Comparison of ENCODE assay signal across 11 cellular contexts in the genomic region with DNA sequence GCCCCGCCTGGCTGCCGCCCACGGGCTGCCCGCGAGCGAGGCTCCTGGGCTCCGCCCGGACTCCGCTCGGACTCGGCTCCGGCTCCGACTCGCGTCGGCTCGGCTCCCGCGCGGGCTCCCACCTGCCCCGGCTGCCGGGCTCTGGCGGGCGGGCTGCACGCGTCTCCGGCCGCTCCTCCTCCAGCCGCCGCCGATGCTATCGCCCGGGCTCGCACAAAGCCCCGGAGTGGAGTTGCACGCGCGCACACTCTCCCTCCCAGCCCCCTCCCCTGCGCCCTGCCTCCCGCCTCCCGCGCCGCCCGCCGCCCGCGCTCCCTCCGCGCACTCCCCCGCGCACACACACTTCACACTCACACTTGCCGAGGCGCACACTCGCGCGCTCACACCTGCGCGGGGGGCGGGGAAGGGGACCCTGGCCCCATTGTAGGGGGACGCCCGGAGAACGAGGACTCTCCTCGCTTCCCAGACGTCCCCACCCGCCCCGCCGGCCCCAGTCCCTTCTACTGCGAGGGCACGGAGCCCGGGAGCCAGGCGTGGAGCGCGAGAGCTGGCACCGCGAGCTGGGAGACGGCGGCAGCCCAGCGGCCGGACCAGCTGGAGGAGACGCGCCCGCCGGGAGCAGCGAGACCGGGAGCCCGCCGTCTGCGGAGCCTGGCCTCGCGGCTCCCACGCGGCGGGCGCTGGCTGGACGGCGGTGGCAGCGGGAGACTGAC. TPM values are rescaled to one million over a fixed set of nuclear protein-coding genes. Genes with fewer than 3 reads are reported as not detected.
A peak's percentile ranks its signal among the peaks of the same experiment; 100 is the strongest.
DNase-seq lines count a peak whose midpoint lies in the region; TF ChIP-seq lines count a peak whose summit lies in the region.
"Had no signal": no experiment of that assay in that cellular context is flagged by ENCODE, and none has a peak within 500 bp of the region (broad histone marks: within the 10 kb centered on the region; RNA-seq: fewer than 3 reads in every experiment).

Gene GRIK3, minus strand, starts transcription at position 215 of the 713 bp plus-strand sequence. CDS start 407 bp downstream, outside the sequence.

- no peak within 1 kb of the TSS for H3K56ac ChIP-seq in H9 (ENCODE audit: insufficient read length, low read depth, low read length)

- peaks cover 93% of the 10 kb centered on the region for H3K27me3 Mint-ChIP-seq in H9 (ENCODE audit: low read depth)

- no peak within 1 kb of the TSS for H2BK120ac ChIP-seq in H9 (ENCODE audit: low read depth, low read length, poor library complexity, severe bottlenecking)

- no peaks in the 10 kb centered on the region for H3K9me3 Mint-ChIP-seq in H9

- H3K27ac Mint-ChIP-seq in H9, result no peak within 1 kb of the TSS

- peak within 1 kb of the TSS; percentile 51 to 82 for H3K4me3 Mint-ChIP-seq in H9

- H3K9me3 ChIP-seq in H9 (ENCODE audit: control insufficient read depth, low read depth, low read length) (no peaks in the 10 kb centered on the region), SK-N-MC (ENCODE audit: low read depth, low read length) (no peaks in the 10 kb centered on the region)
- H3K9me3 ChIP-seq: SJCRH30 had no signal

- H4K91ac ChIP-seq in H9 (ENCODE audit: insufficient read length, low read depth, low read length), result no peak within 1 kb of the TSS

- no peak within 1 kb of the TSS for H4K8ac ChIP-seq in H9 (replicated peaks; ENCODE audit: insufficient read length, low read depth, low read length)

- no peak within 1 kb of the TSS for H3K23ac ChIP-seq in H9 (ENCODE audit: insufficient read length, low read depth, low read length)

- no peak within 1 kb of the TSS for H3K18ac ChIP-seq in H9 (ENCODE audit: insufficient read length, low read depth, low read length)

- H2BK5ac ChIP-seq in H9 (ENCODE audit: insufficient read length, low read length), result no peak within 1 kb of the TSS

- no peak within 1 kb of the TSS for H3T11ph ChIP-seq in H9 (ENCODE audit: low read length)

- peaks cover 43 to 66% of the 10 kb centered on the region in 2 experiments for H3K4me1 Mint-ChIP-seq in H9

- H3K27ac ChIP-seq in H9 (ENCODE audit: insufficient read length, low read depth, low read length) (no peak within 1 kb of the TSS), SK-N-MC (peak within 1 kb of the TSS; percentile 75)
- H3K27ac ChIP-seq: SJCRH30 had no signal

- H3K14ac ChIP-seq in H9 (ENCODE audit: insufficient read depth, low read length), result no peak within 1 kb of the TSS; the same call in 1 of the 2 replicates

- H2BK12ac ChIP-seq in H9 (ENCODE audit: insufficient read length, low read depth, low read length), result no peak within 1 kb of the TSS

- no peak within 1 kb of the TSS for H2AK5ac ChIP-seq in H9 (ENCODE audit: insufficient read length, low read length)

- peaks cover 3% of the 10 kb centered on the region; the same call in 1 of the 2 replicates for H3K4me1 ChIP-seq in H9 (ENCODE audit: insufficient read depth, low read length)
- H3K4me1 ChIP-seq: SJCRH30 had no signal

- H3K4ac ChIP-seq in H9 (ENCODE audit: low read depth, low read length), result no peak within 1 kb of the TSS

- no peak within 1 kb of the TSS for H2BK20ac ChIP-seq in H9 (ENCODE audit: low read depth, low read length, poor library complexity, severe bottlenecking)

- H3K79me1 ChIP-seq in H9 (ENCODE audit: insufficient read depth, low read depth, low read length, poor library complexity, severe bottlenecking), result no peaks in the 10 kb centered on the region

- H3K4me3 ChIP-seq in SK-N-MC, result peak within 1 kb of the TSS; percentile 87
- H3K4me3 ChIP-seq: SJCRH30 had no signal

- H4K20me1 ChIP-seq in H9 (ENCODE audit: control insufficient read depth, insufficient read depth, insufficient read length), result no peaks in the 10 kb centered on the region

- peak within 1 kb of the TSS; percentile 69 for H3K4me2 ChIP-seq in H9 (ENCODE audit: insufficient read depth, insufficient read length, low read length)

- DNase-seq in AG20443 (ENCODE audit: low spot score) (peak; percentile 25), H9 (peak; percentile 47), SK-N-MC (ENCODE audit: low read depth, low spot score) (no peak), left kidney (ENCODE audit: low read depth, low spot score) (peak; percentile 86), DMS53 treated with DMSO at 0.1 percent for 48 hours (lab: John Stamatoyannopoulos, UW; ENCODE audit: unreplicated experiment) (no peak), cerebellar cortex (ENCODE audit: low spot score) (no peak), HPDE6-E6E7 (ENCODE audit: extremely low spot score) (no peak)
- DNase-seq in stimulated activated CD8-positive, alpha-beta memory T cell treated with anti-CD3 and anti-CD28 coated beads, Interleukin-4, amount 100 ng/mL, for 48 hours, result no peak
- DNase-seq: Karpas-422, SJCRH30 had no signal

- no peak for TF ChIP-seq CTCF in H9 (conservative IDR thresholded peaks at IDR 0.05)

- H3K23me2 ChIP-seq in H9 (ENCODE audit: insufficient read length, low read depth, low read length, poor library complexity, severe bottlenecking), result peaks cover 18% of the 10 kb centered on the region

- H2BK15ac ChIP-seq in H9 (ENCODE audit: low read depth, low read length), result no peak within 1 kb of the TSS

- H3K9ac ChIP-seq in H9 (ENCODE audit: extremely low read depth, insufficient read length, low read length) (no peak within 1 kb of the TSS), SK-N-MC (ENCODE audit: insufficient read length) (peak within 1 kb of the TSS; percentile 79)

- H4K5ac ChIP-seq in H9 (ENCODE audit: insufficient read length, low read depth, low read length), result no peak within 1 kb of the TSS

- H3K79me2 ChIP-seq in H9 (ENCODE audit: insufficient read depth, low read length), result no peaks in the 10 kb centered on the region

- H3K36me3 ChIP-seq in SK-N-MC (ENCODE audit: insufficient read depth, low read length), result no peaks in the 10 kb centered on the region
- H3K36me3 ChIP-seq: SJCRH30 had no signal

- no peaks in the 10 kb centered on the region for H3K36me3 Mint-ChIP-seq in H9 (ENCODE audit: insufficient read depth in 1 of 3, low read depth in 3 of 3)

- WGBS in H9 (ENCODE audit: extremely low coverage, insufficient read length, low lambda C conversion rate), result no CpG with 5 or more reads among the region's 97 CpGs

- no peak within 1 kb of the TSS for H2AFZ ChIP-seq in H9 (ENCODE audit: low read length)

- peaks cover 41% of the 10 kb centered on the region; the same call in 1 of the 2 replicates for H3K27me3 ChIP-seq in H9 (ENCODE audit: insufficient read depth, low read length)

RNA-seq across cellular contexts. Expression of gene GRIK3, which starts in this region (rescaled TPM):
- 1.7 TPM in 2 replicates for total RNA-seq in H9 (2021)
- total RNA-seq: pulmonary artery endothelial cell, SJCRH30 had no signal

Comparison
In these comparisons a context has a peak if more than half of its experiments do, and no peak if none do; other contexts are left out.
1. DNase-seq: peak in AG20443 (single experiment), H9 (single experiment) and left kidney (single experiment); none in SK-N-MC (single experiment), stimulated activated CD8-positive, alpha-beta memory T cell treated with anti-CD3 and anti-CD28 coated beads, Interleukin-4, amount 100 ng/mL, for 48 hours (single experiment), DMS53 treated with DMSO at 0.1 percent for 48 hours (single experiment), cerebellar cortex (single experiment) and HPDE6-E6E7 (single experiment).